ENCODE assay signal across 8 cellular contexts in genomic region chr5:172714491-172715420, GRCh38. TPM values are rescaled to one million over a fixed set of nuclear protein-coding genes. Genes with fewer than 3 reads are reported as not detected.
A peak's percentile ranks its signal among the peaks of the same experiment; 100 is the strongest.
DNase-seq lines count a peak whose midpoint lies in the region; ATAC-seq, FAIRE-seq and TF ChIP-seq lines count a peak whose summit lies in the region.

No MANE protein-coding gene starts in this region.

- WGBS in mammary epithelial cell (ENCODE audit: low coverage, missing lambda C conversion rate), result 43% methylated on average over 14 of the region's 15 CpGs

- DNase-seq in GM06990 (ENCODE audit: extremely low read depth, insufficient read length), result no peak
- DNase-seq in GOT3 (lab: John Stamatoyannopoulos, UW), result peak; percentile 25
- DNase-seq in NCI-H1092 treated with DMSO at 0.1 percent for 48 hours (lab: John Stamatoyannopoulos, UW), result peak; percentile 15
- peak; percentile 85 for DNase-seq in WERI-Rb-1
- peak; percentile 45 for DNase-seq in mammary epithelial cell
- DNase-seq in kidney, result peak; percentile 95
- peak; percentile 23 to 50 for DNase-seq in stimulated activated CD4-positive, alpha-beta T cell treated with anti-CD3 and anti-CD28 coated beads, Interleukin-15, amount 100 ng/mL, for 1 hour (ENCODE audit: low read depth in 1 of 2, low spot score in 1 of 2)

- H3K4me3 ChIP-seq in GM06990 (replicated peaks; ENCODE audit: low read depth, low read length) (no peak overlapping the region), WERI-Rb-1 (ENCODE audit: low read depth, low read length) (no peak overlapping the region), mammary epithelial cell (replicated peaks in 1 of 3; ENCODE audit: insufficient read depth in 1 of 3, low read depth in 2 of 3, low read length in 3 of 3) (no peak overlapping the region), kidney (ENCODE audit: low read length in 2 of 2) (peak overlapping the region in 1 of 2 donors; percentile 18)

- H3K27me3 ChIP-seq in GM06990 (replicated peaks; ENCODE audit: control insufficient read depth, insufficient read depth, low read length), result no peaks in the 10 kb centered on the region
- no peaks in the 10 kb centered on the region for H3K27me3 ChIP-seq in WERI-Rb-1 (ENCODE audit: insufficient read depth, low read depth, severe bottlenecking)
- H3K27me3 ChIP-seq in mammary epithelial cell (ENCODE audit: insufficient read depth, low read length), result no peaks in the 10 kb centered on the region

- peaks cover 9% of the 10 kb centered on the region for H3K4me1 ChIP-seq in mammary epithelial cell (ENCODE audit: insufficient read depth, low read length)
- peaks cover 23 to 31% of the 10 kb centered on the region in 2 donors for H3K4me1 ChIP-seq in kidney (ENCODE audit: control insufficient read depth in 1 of 2, insufficient read depth in 1 of 2, low read depth in 1 of 2, low read length in 2 of 2)

- CTCF ChIA-PET in mammary epithelial cell (lab: Charles Lee; ENCODE audit: low non-redundant PET), result interaction anchor here (0.6 to 1.0 kb wide), 3 partner anchors 32 to 218 kb away, joined by 3 to 13 read pairs (median 4); partner anchors contain the start of gene DUSP1

- H4K20me1 ChIP-seq in mammary epithelial cell (ENCODE audit: insufficient read depth, low read length), result no peaks in the 10 kb centered on the region

- dilution Hi-C loops in mammary epithelial cell (cut with HindIII; ENCODE audit: low sequenced_read_pairs), result loop anchor here (25.0 kb wide), 1 partner anchor 573 kb away; no protein-coding TSS in a partner anchor

- FAIRE-seq in kidney (lab: Jason Lieb, UNC), result no peak

- H3K79me2 ChIP-seq in mammary epithelial cell (ENCODE audit: insufficient read depth, low read length), result no peaks in the 10 kb centered on the region

- no peak for ATAC-seq in HG03571 (IDR thresholded peaks at IDR 0.05; ENCODE audit: unreplicated experiment)

- BruUV-seq in mammary epithelial cell (replicated peaks; lab: Mats Ljungman, UMichigan), result no TSS peak

- TF ChIP-seq CTCF in GM06990 (IDR thresholded peaks at IDR 0.05; ENCODE audit: insufficient read depth, low read length, poor library complexity, severe bottlenecking) (peak; percentile 87), WERI-Rb-1 (IDR thresholded peaks at IDR 0.05; ENCODE audit: low read depth, low read length) (peak; percentile 91), mammary epithelial cell (conservative IDR thresholded peaks at IDR 0.05 in 1 of 2, IDR thresholded peaks at IDR 0.05 in 1 of 2; ENCODE audit: extremely low read depth in 1 of 2, insufficient read depth in 1 of 2, low read depth in 1 of 2, low read length in 2 of 2) (peak; percentile 90 to 93), kidney (IDR thresholded peaks at IDR 0.05; ENCODE audit: borderline replicate concordance, extremely low read depth, insufficient read depth) (peak; percentile 77)

- H3K9ac ChIP-seq in mammary epithelial cell (ENCODE audit: insufficient read depth, low read length) (no peak overlapping the region), kidney (ENCODE audit: low read length in 2 of 2) (peak overlapping the region in 1 of 2 donors; percentile 63)

- intact Hi-C loops in mammary epithelial cell (cut with micrococcal nuclease) (loop anchor here (5.0 to 10.0 kb wide), 2 partner anchors 428 to 900 kb away; partner anchors contain the start of genes BNIP1 and BOD1), kidney (cut with DNase I) (loop anchor here (5.0 kb wide), 1 partner anchor 218 kb away; no protein-coding TSS in a partner anchor)

- H3K36me3 ChIP-seq in GM06990 (ENCODE audit: control insufficient read depth, insufficient read depth, low read length), result no peaks in the 10 kb centered on the region
- H3K36me3 ChIP-seq in WERI-Rb-1, result no peaks in the 10 kb centered on the region
- no peaks in the 10 kb centered on the region for H3K36me3 ChIP-seq in mammary epithelial cell (ENCODE audit: insufficient read depth, low read length)
- H3K36me3 ChIP-seq in kidney (ENCODE audit: control insufficient read depth in 1 of 2, insufficient read depth in 2 of 2, low read length in 2 of 2), result no peaks in the 10 kb centered on the region

- in situ Hi-C loops in mammary epithelial cell (cut with MboI; ENCODE audit: low sequenced_read_pairs in 2 of 2), result loop anchor here (5.0 to 25.0 kb wide), 4 partner anchors 213 to 898 kb away; partner anchors contain the start of gene BOD1 (in 1 of the 2)

- H3K9me3 ChIP-seq in WERI-Rb-1 (ENCODE audit: severe bottlenecking) (no peaks in the 10 kb centered on the region), mammary epithelial cell (replicated peaks; ENCODE audit: insufficient read depth, low read length) (no peaks in the 10 kb centered on the region), kidney (ENCODE audit: control insufficient read depth in 1 of 2, low read length in 2 of 2) (no peaks in the 10 kb centered on the region)

- no peak overlapping the region for H3K27ac ChIP-seq in WERI-Rb-1
- peak overlapping the region; percentile 19 for H3K27ac ChIP-seq in mammary epithelial cell (ENCODE audit: insufficient read depth, low read depth, low read length)
- H3K27ac ChIP-seq in kidney (ENCODE audit: low read depth in 2 of 2, low read length in 2 of 2), result peak overlapping the region; percentile 82 to 94

- no peak overlapping the region for H3K4me2 ChIP-seq in mammary epithelial cell (ENCODE audit: insufficient read depth, low read depth, low read length)

- H2AFZ ChIP-seq in mammary epithelial cell (ENCODE audit: low read depth, low read length), result peak overlapping the region; percentile 78

RNA-seq across cellular contexts. Expression of gene DUSP1, which starts 56.2 kb away (rescaled TPM):
- total RNA-seq in mammary epithelial cell (10 to 100 TPM; 20.7 to 28.8 TPM), kidney (172 TPM)
- polyA plus RNA-seq in mammary epithelial cell (19.1 TPM), kidney (ENCODE audit: insufficient read depth, low read depth, low replicate concordance) (298 TPM)
- polyA minus RNA-seq in mammary epithelial cell, result 22.7 TPM
